Comparison of ENCODE assay signal across 19 cellular contexts in the genomic region with DNA sequence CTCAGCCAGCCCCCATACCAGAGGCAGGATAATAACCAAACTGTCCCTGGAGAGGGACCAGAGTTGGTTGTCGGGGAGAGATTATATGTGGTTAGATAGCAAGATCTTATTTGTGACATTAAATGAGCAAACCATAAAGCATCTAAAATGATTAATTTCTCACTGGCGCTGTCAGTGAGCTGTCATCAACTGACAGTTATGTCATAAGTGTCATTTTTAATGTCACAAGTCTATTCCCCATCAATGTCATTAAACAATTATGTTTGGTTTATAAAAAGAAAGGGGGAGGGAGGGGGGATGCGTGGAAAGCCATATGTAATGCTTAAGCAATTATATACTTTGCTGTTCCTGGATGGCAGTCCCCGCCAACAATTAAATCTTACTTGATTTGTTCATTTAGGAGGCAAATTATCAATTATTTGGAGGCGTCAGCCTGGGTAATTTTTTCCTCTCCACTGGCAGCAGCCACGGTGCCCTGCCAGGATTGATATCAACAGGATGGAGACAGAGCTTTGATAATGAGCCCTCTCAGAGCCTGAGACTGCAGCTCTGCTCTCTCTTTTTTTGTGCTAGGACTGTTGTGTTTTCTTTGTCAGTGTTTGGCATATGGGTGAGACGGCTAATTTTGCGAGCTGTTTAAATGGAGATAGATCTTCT.
DNase-seq lines count a peak whose midpoint lies in the region; ATAC-seq and TF ChIP-seq lines count a peak whose summit lies in the region.
"Had no signal": no experiment of that assay in that cellular context is flagged by ENCODE, and none has a peak within 500 bp of the region (broad histone marks: within the 10 kb centered on the region; RNA-seq: fewer than 3 reads in every experiment).

No MANE protein-coding gene starts in this region.

- DNase-seq in COR-L47 (lab: John Stamatoyannopoulos, UW) (peak; percentile 55), NCI-H1092 treated with DMSO at 0.1 percent for 48 hours (lab: John Stamatoyannopoulos, UW) (peak; percentile 25), NCI-H2227 (lab: John Stamatoyannopoulos, UW; ENCODE audit: unreplicated experiment) (peak; percentile 34), germinal center (ENCODE audit: low spot score) (no peak), HuH-7.5 (ENCODE audit: low spot score) (no peak)
- no peak for DNase-seq in CD8-positive, alpha-beta memory T cell
- DNase-seq: activated CD4-positive, alpha-beta T cell treated with anti-CD3 and anti-CD28 coated beads, Interleukin-2, amount 50 U/mL, for 48 hours; activated T-cell treated with anti-CD3 and anti-CD28 coated beads, Interleukin-2, amount 50 U/mL, for 1 hour; IMR-90; left ventricle myocardium inferior; MM.1S; NCI-H226; SHP77; spleen; stimulated activated CD4-positive, alpha-beta T cell treated with anti-CD3 and anti-CD28 coated beads, Interleukin-4, amount 100 ng/mL, for 4 hours had no signal

- H3K36me3 Mint-ChIP-seq in brain, result no peaks in the 10 kb centered on the region
- no peaks in the 10 kb centered on the region for H3K36me3 Mint-ChIP-seq in CD8-positive, alpha-beta memory T cell
- H3K36me3 Mint-ChIP-seq: activated naive CD4-positive, alpha-beta T cell treated with anti-CD3 and anti-CD28 coated beads, Interleukin-2, amount 50 U/mL, for 24 hours had no signal

- peak overlapping the region in 2 of 5 experiments; percentile 19 to 59 for H3K4me3 Mint-ChIP-seq in brain
- H3K4me3 Mint-ChIP-seq in CD8-positive, alpha-beta memory T cell, result no peak overlapping the region
- H3K4me3 Mint-ChIP-seq: activated naive CD4-positive, alpha-beta T cell treated with anti-CD3 and anti-CD28 coated beads, Interleukin-2, amount 50 U/mL, for 24 hours had no signal

- POLR2A ChIA-PET in CD8-positive, alpha-beta memory T cell (lab: Charles Lee), result no interaction called here

- H3K27me3 ChIP-seq in CD8-positive, alpha-beta memory T cell (ENCODE audit: insufficient read depth, low read length, poor library complexity, severe bottlenecking), result no peaks in the 10 kb centered on the region
- H3K27me3 ChIP-seq: spleen had no signal

- no peak for ATAC-seq in GM21825 (IDR thresholded peaks at IDR 0.05; ENCODE audit: unreplicated experiment)

- H3K27me3 Mint-ChIP-seq in brain, result no peaks in the 10 kb centered on the region
- H3K27me3 Mint-ChIP-seq in CD8-positive, alpha-beta memory T cell, result peaks cover 0 to 2% of the 10 kb centered on the region in 2 donors
- H3K27me3 Mint-ChIP-seq: activated naive CD4-positive, alpha-beta T cell treated with anti-CD3 and anti-CD28 coated beads, Interleukin-2, amount 50 U/mL, for 24 hours had no signal

- H3K9me3 Mint-ChIP-seq in brain, result peaks cover 0 to 5% (median under 1%) of the 10 kb centered on the region in 5 experiments
- peaks cover 0 to under 1% (median 0%) of the 10 kb centered on the region in 5 donors for H3K9me3 Mint-ChIP-seq in CD8-positive, alpha-beta memory T cell
- H3K9me3 Mint-ChIP-seq: activated naive CD4-positive, alpha-beta T cell treated with anti-CD3 and anti-CD28 coated beads, Interleukin-2, amount 50 U/mL, for 24 hours had no signal

- peaks cover 47% of the 10 kb centered on the region for H3K4me1 Mint-ChIP-seq in brain
- no peaks in the 10 kb centered on the region for H3K4me1 Mint-ChIP-seq in CD8-positive, alpha-beta memory T cell
- H3K4me1 Mint-ChIP-seq: activated naive CD4-positive, alpha-beta T cell treated with anti-CD3 and anti-CD28 coated beads, Interleukin-2, amount 50 U/mL, for 24 hours had no signal

- no peak overlapping the region for H3K27ac ChIP-seq in CD8-positive, alpha-beta memory T cell (ENCODE audit: low read depth, low read length)
- H3K27ac ChIP-seq: left ventricle myocardium inferior, spleen, VCaP had no signal

- H3K4me3 ChIP-seq in CD8-positive, alpha-beta memory T cell (ENCODE audit: low read length), result no peak overlapping the region
- H3K4me3 ChIP-seq: left ventricle myocardium inferior, spleen had no signal

- peak overlapping the region; percentile 34 to 88 (median 72) for H3K27ac Mint-ChIP-seq in brain
- no peak overlapping the region for H3K27ac Mint-ChIP-seq in CD8-positive, alpha-beta memory T cell
- H3K27ac Mint-ChIP-seq: activated naive CD4-positive, alpha-beta T cell treated with anti-CD3 and anti-CD28 coated beads, Interleukin-2, amount 50 U/mL, for 24 hours had no signal

- H3K4me1 ChIP-seq in CD8-positive, alpha-beta memory T cell (ENCODE audit: insufficient read depth, low read length), result no peaks in the 10 kb centered on the region
- H3K4me1 ChIP-seq: left ventricle myocardium inferior had no signal

- TF ChIP-seq CTCF in brain (conservative IDR thresholded peaks at IDR 0.05), result no peak

- H3K9me3 ChIP-seq in CD8-positive, alpha-beta memory T cell (ENCODE audit: low read length), result no peaks in the 10 kb centered on the region
- H3K9me3 ChIP-seq: left ventricle myocardium inferior had no signal

- no peaks in the 10 kb centered on the region for H3K36me3 ChIP-seq in CD8-positive, alpha-beta memory T cell (ENCODE audit: insufficient read depth, low read length)
- H3K36me3 ChIP-seq: left ventricle myocardium inferior, spleen had no signal

- CTCF ChIA-PET in CD8-positive, alpha-beta memory T cell (lab: Charles Lee), result interaction anchor here (1.0 kb wide), 1 partner anchor 10 kb away, joined by 4 read pairs; no protein-coding TSS in a partner anchor

Comparison
In these comparisons a context has a peak if more than half of its experiments do, and no peak if none do; other contexts are left out.
1. DNase-seq: peak in COR-L47 (single experiment), NCI-H1092 treated with DMSO at 0.1 percent for 48 hours (single experiment) and NCI-H2227 (single experiment); none in germinal center (single experiment), CD8-positive, alpha-beta memory T cell (0 of 5) and HuH-7.5 (single experiment).
2. H3K27ac Mint-ChIP-seq: peak in brain (5 of 5); none in CD8-positive, alpha-beta memory T cell (0 of 8).